ENCODE assay signal across 8 cellular contexts in genomic region chr2:165953306-165953654, GRCh38. TPM values are rescaled to one million over a fixed set of nuclear protein-coding genes. Genes with fewer than 3 reads are reported as not detected.
DNase-seq lines count a peak whose midpoint lies in the region; ATAC-seq and TF ChIP-seq lines count a peak whose summit lies in the region.

No MANE protein-coding gene starts in this region.

- H3K4me3 ChIP-seq in esophagus muscularis mucosa (peak overlapping the region; percentile 65 to 91 (median 70)), prostate gland (peak overlapping the region; percentile 73 to 79)

- H3K36me3 ChIP-seq in esophagus muscularis mucosa, result peaks cover 0 to 11% (median 9%) of the 10 kb centered on the region in 4 donors
- H3K36me3 ChIP-seq in prostate gland, result no peaks in the 10 kb centered on the region

- POLR2A ChIA-PET in activated CD4-positive, alpha-beta T cell treated with anti-CD3 and anti-CD28 coated beads for 36 hours (lab: Charles Lee), result interaction anchor here (0.5 to 1.0 kb wide), 3 partner anchors 8 to 1057 kb away, joined by 3 read pairs; no protein-coding TSS in a partner anchor

- H3K27me3 ChIP-seq in esophagus muscularis mucosa (no peaks in the 10 kb centered on the region), prostate gland (replicated peaks; ENCODE audit: insufficient read depth) (no peaks in the 10 kb centered on the region)

- H3K9me3 ChIP-seq in esophagus muscularis mucosa (no peaks in the 10 kb centered on the region), prostate gland (no peaks in the 10 kb centered on the region)

- H3K36me3 Mint-ChIP-seq in activated CD4-positive, alpha-beta T cell treated with anti-CD3 and anti-CD28 coated beads for 36 hours (ENCODE audit: low read depth), result peaks cover 8% of the 10 kb centered on the region

- no peaks in the 10 kb centered on the region for H3K27me3 Mint-ChIP-seq in activated CD4-positive, alpha-beta T cell treated with anti-CD3 and anti-CD28 coated beads for 36 hours

- ATAC-seq in activated CD4-positive, alpha-beta T cell treated with anti-CD3 and anti-CD28 coated beads for 36 hours, result peak; percentile 36
- ATAC-seq in HG03039 (IDR thresholded peaks at IDR 0.05; ENCODE audit: unreplicated experiment), result peak; percentile 30

- TF ChIP-seq CTCF in esophagus muscularis mucosa (IDR thresholded peaks at IDR 0.05) (no peak), prostate gland (IDR thresholded peaks at IDR 0.05) (no peak), GM13977 (IDR thresholded peaks at IDR 0.05; ENCODE audit: extremely low read depth, insufficient read depth, missing control alignments) (no peak)

- 0% methylated on average over 3 of the region's 24 CpGs for WGBS in esophagus muscularis mucosa
- WGBS in prostate gland, result under 1% methylated on average over 19 of the region's 24 CpGs

- CTCF ChIA-PET in activated CD4-positive, alpha-beta T cell treated with anti-CD3 and anti-CD28 coated beads for 36 hours (lab: Charles Lee), result interaction anchor here (0.6 to 1.0 kb wide), 6 partner anchors 9 to 175 kb away, joined by 3 to 4 read pairs (median 3); partner anchors contain the start of genes GALNT3 and SCN1A

- TF ChIP-seq EP300 in esophagus muscularis mucosa (IDR thresholded peaks at IDR 0.05), result no peak

- TF ChIP-seq POLR2A in esophagus muscularis mucosa (IDR thresholded peaks at IDR 0.05; ENCODE audit: low read depth) (no peak), prostate gland (IDR thresholded peaks at IDR 0.05) (no peak)

- peaks cover 12% of the 10 kb centered on the region for H3K4me1 Mint-ChIP-seq in activated CD4-positive, alpha-beta T cell treated with anti-CD3 and anti-CD28 coated beads for 36 hours

- peaks cover 25 to 41% (median 36%) of the 10 kb centered on the region in 4 donors for H3K4me1 ChIP-seq in esophagus muscularis mucosa
- H3K4me1 ChIP-seq in prostate gland (replicated peaks), result no peaks in the 10 kb centered on the region

- intact Hi-C loops in activated CD4-positive, alpha-beta T cell treated with anti-CD3 and anti-CD28 coated beads for 36 hours (cut with DNase I, micrococcal nuclease), result loop anchor here (1.0 to 5.0 kb wide), 4 partner anchors 154 to 1339 kb away; partner anchors contain the start of genes B3GALT1 (in 1 of the 2) and GALNT3 (in 1 of the 2)
- intact Hi-C loops in esophagus muscularis mucosa (cut with DNase I), result loop anchor here (1.0 kb wide), 1 partner anchor 175 kb away; the partner anchor contains the start of gene SCN1A
- intact Hi-C loops in prostate gland (cut with DNase I), result loop anchor here (5.0 kb wide), 1 partner anchor 174 kb away; the partner anchor contains the start of gene SCN1A

- H3K9me3 Mint-ChIP-seq in activated CD4-positive, alpha-beta T cell treated with anti-CD3 and anti-CD28 coated beads for 36 hours (ENCODE audit: low read depth), result no peaks in the 10 kb centered on the region

- H3K27ac Mint-ChIP-seq in activated CD4-positive, alpha-beta T cell treated with anti-CD3 and anti-CD28 coated beads for 36 hours, result no peak overlapping the region

- in situ Hi-C loops in GM13977 (cut with MboI; ENCODE audit: low pct_unique_long_range_greater_than_20kb, low sequenced_read_pairs, unreplicated experiment), result no loop called here

- H3K27ac ChIP-seq in esophagus muscularis mucosa (replicated peaks in 1 of 4), result peak overlapping the region; percentile 83 to 90 (median 86)
- H3K27ac ChIP-seq in prostate gland, result peak overlapping the region; percentile 87 to 90

- no peak for DNase-seq in activated CD4-positive, alpha-beta T cell treated with anti-CD3 and anti-CD28 coated beads for 36 hours
- DNase-seq in activated CD4-positive, alpha-beta T cell treated with anti-CD3 and anti-CD28 coated beads, Interleukin-2, amount 50 U/mL, for 48 hours, result no peak
- peak; percentile 96 for DNase-seq in NCI-H748 (lab: John Stamatoyannopoulos, UW; ENCODE audit: unreplicated experiment)
- DNase-seq in esophagus muscularis mucosa (ENCODE audit: extremely low spot score), result no peak
- DNase-seq in prostate gland (ENCODE audit: low spot score), result peak; percentile 39
- DNase-seq in GM13977 (ENCODE audit: low spot score), result no peak
- DNase-seq in stimulated activated naive CD4-positive, alpha-beta T cell (lab: John Stamatoyannopoulos, UW), result no peak

- H3K4me3 Mint-ChIP-seq in activated CD4-positive, alpha-beta T cell treated with anti-CD3 and anti-CD28 coated beads for 36 hours, result no peak overlapping the region

RNA-seq across cellular contexts. Expression of gene TTC21B, which starts 0.3 kb away (rescaled TPM):
- total RNA-seq in activated CD4-positive, alpha-beta T cell treated with anti-CD3 and anti-CD28 coated beads for 36 hours, result 10 to 100 TPM; 24.5 to 28.5 TPM
- 10 to 100 TPM; 19.9 to 37.0 (median 22.9) TPM for total RNA-seq in esophagus muscularis mucosa
- 10 to 100 TPM; 28.0 to 49.6 TPM for total RNA-seq in prostate gland

Comparison
In these comparisons a context has a peak if more than half of its experiments do, and no peak if none do; other contexts are left out.
1. DNase-seq: peak in NCI-H748 (single experiment) and prostate gland (single experiment); none in activated CD4-positive, alpha-beta T cell treated with anti-CD3 and anti-CD28 coated beads for 36 hours (single experiment), activated CD4-positive, alpha-beta T cell treated with anti-CD3 and anti-CD28 coated beads, Interleukin-2, amount 50 U/mL, for 48 hours (0 of 2), esophagus muscularis mucosa (single experiment), GM13977 (single experiment) and stimulated activated naive CD4-positive, alpha-beta T cell (0 of 6).